ENCODE assay signal across 9 cellular contexts in the genomic region with DNA sequence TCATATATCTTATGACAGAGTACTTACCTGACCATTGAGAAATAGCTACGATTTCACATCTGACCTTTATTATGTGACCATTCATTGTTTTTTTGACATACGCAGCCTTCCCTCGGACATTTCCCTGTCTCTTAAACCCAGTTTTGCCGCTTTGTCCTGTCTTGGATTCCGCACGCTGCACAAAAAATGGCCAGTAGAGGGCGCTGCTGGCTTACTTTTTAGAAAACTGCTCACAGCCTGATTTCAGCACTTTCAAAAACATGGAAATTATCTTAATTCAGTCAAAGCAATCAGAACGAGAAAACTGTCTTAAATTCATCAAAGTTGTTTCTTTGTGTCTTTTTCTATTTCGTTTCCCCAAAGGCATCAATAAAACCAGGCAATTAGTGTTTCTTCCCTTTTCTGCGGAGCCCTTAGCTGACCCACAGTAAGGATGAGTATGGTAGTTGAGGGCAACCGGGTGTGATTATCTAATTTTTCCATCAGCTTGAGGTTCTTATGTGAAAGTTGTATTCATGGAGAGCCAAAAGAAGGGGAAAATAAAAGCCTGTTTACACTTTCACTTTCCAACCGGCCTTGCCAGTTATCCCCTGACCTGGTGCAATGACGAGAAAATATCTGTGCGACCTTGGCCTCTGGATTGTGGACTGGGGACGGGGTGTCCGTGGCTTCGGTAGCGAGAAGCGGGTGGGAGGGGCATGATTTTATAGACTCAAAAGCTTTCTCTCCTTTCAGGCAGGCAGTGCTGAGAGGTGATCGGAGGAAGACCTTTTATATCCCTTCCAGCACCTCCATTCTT.
A peak's percentile ranks its signal among the peaks of the same experiment; 100 is the strongest.
DNase-seq lines count a peak whose midpoint lies in the region; ATAC-seq and TF ChIP-seq lines count a peak whose summit lies in the region.
"Had no signal": no experiment of that assay in that cellular context is flagged by ENCODE, and none has a peak within 500 bp of the region (broad histone marks: within the 10 kb centered on the region; RNA-seq: fewer than 3 reads in every experiment).

No MANE protein-coding gene starts in this region.

- DNase-seq in NCI-H446 (lab: John Stamatoyannopoulos, UW), result peak; percentile 75 to 78
- no peak for DNase-seq in NCI-H446 treated with DMSO at 0.1 percent for 48 hours (lab: John Stamatoyannopoulos, UW)
- peak; percentile 69 for DNase-seq in NCI-H345 treated with DMSO at 0.1 percent for 48 hours (lab: John Stamatoyannopoulos, UW; ENCODE audit: unreplicated experiment)
- peak; percentile 64 to 68 for DNase-seq in activated CD4-positive, alpha-beta T cell treated with anti-CD3 and anti-CD28 coated beads, Interleukin-2, amount 50 U/mL, for 24 hours (ENCODE audit: low read depth in 1 of 2, low spot score in 1 of 2)
- peak; percentile 76 for DNase-seq in lower lobe of right lung
- peak; percentile 40 to 72 (median 69) for DNase-seq in stimulated activated CD4-positive, alpha-beta T cell treated with anti-CD3 and anti-CD28 coated beads, TNF-alpha, amount 100 ng/mL, for 48 hours (ENCODE audit: low read depth in 3 of 3)

- TF ChIP-seq CTCF in lower lobe of right lung (IDR thresholded peaks at IDR 0.05), result peak; percentile 95

- peak overlapping the region in 1 of 2 donors; percentile 21 for H3K9ac ChIP-seq in duodenal mucosa (ENCODE audit: low read depth in 1 of 2, low read length in 2 of 2)
- H3K9ac ChIP-seq: BLaER1 treated with 17β-estradiol and CSF1 and Interleukin-3, amounts not matched to agents 10 nM and 100 nM had no signal

- no peaks in the 10 kb centered on the region for H3K27me3 ChIP-seq in duodenal mucosa (ENCODE audit: control insufficient read depth in 1 of 2, insufficient read depth in 2 of 2, low read length in 2 of 2)
- no peaks in the 10 kb centered on the region for H3K27me3 ChIP-seq in lower lobe of right lung (ENCODE audit: low read depth)
- H3K27me3 ChIP-seq: BLaER1 treated with 17β-estradiol and CSF1 and Interleukin-3, amounts not matched to agents 10 nM and 100 nM had no signal

- peaks cover 0 to 3% of the 10 kb centered on the region in 2 donors for H3K4me1 ChIP-seq in duodenal mucosa (ENCODE audit: control insufficient read depth in 1 of 2, insufficient read depth in 2 of 2, low read length in 2 of 2)
- H3K4me1 ChIP-seq in lower lobe of right lung, result no peaks in the 10 kb centered on the region
- H3K4me1 ChIP-seq: BLaER1 treated with 17β-estradiol and CSF1 and Interleukin-3, amounts not matched to agents 10 nM and 100 nM had no signal

- no peak overlapping the region for H3K27ac ChIP-seq in duodenal mucosa (ENCODE audit: low read depth, low read length)
- no peak overlapping the region for H3K27ac ChIP-seq in lower lobe of right lung
- H3K27ac ChIP-seq: BLaER1 treated with 17β-estradiol and CSF1 and Interleukin-3, amounts not matched to agents 10 nM and 100 nM had no signal

- H3K9me3 ChIP-seq in duodenal mucosa (ENCODE audit: control insufficient read depth in 1 of 2, low read length in 2 of 2) (no peaks in the 10 kb centered on the region), lower lobe of right lung (no peaks in the 10 kb centered on the region)
- H3K9me3 ChIP-seq: BLaER1 treated with 17β-estradiol and CSF1 and Interleukin-3, amounts not matched to agents 10 nM and 100 nM had no signal

- H3K36me3 ChIP-seq in duodenal mucosa (ENCODE audit: control insufficient read depth in 1 of 2, insufficient read depth in 2 of 2, low read length in 2 of 2), result no peaks in the 10 kb centered on the region
- no peaks in the 10 kb centered on the region for H3K36me3 ChIP-seq in lower lobe of right lung
- H3K36me3 ChIP-seq: BLaER1 treated with 17β-estradiol and CSF1 and Interleukin-3, amounts not matched to agents 10 nM and 100 nM had no signal

- ATAC-seq in HG02973 (IDR thresholded peaks at IDR 0.05; ENCODE audit: unreplicated experiment) (peak; percentile 76), lower lobe of right lung (peak; percentile 55 to 80)

- H3K4me3 ChIP-seq in duodenal mucosa (ENCODE audit: low read depth in 1 of 2, low read length in 2 of 2), result peak overlapping the region; percentile 37 to 64
- peak overlapping the region; percentile 29 for H3K4me3 ChIP-seq in lower lobe of right lung
- H3K4me3 ChIP-seq: BLaER1 treated with 17β-estradiol and CSF1 and Interleukin-3, amounts not matched to agents 10 nM and 100 nM had no signal

- intact Hi-C loops in lower lobe of right lung (cut with DNase I), result no loop called here
